8 cellular contexts compared by ENCODE assay signal in genomic region chr19:51107406-51108065, GRCh38. TPM values are rescaled to one million over a fixed set of nuclear protein-coding genes. Genes with fewer than 3 reads are reported as not detected.
DNase-seq lines count a peak whose midpoint lies in the region; ATAC-seq and TF ChIP-seq lines count a peak whose summit lies in the region.

No MANE protein-coding gene starts in this region.

- TF ChIP-seq POLR2A in thyroid gland (IDR thresholded peaks at IDR 0.05) = no peak

- H3K4me3 ChIP-seq in ascending aorta (peak overlapping the region; percentile 69 to 74), thyroid gland (replicated peaks in 1 of 3) (peak overlapping the region; percentile 58 to 66 (median 61))

- H3K27me3 ChIP-seq in ascending aorta (no peaks in the 10 kb centered on the region), thyroid gland (no peaks in the 10 kb centered on the region)

- intact Hi-C loops in ascending aorta (cut with DNase I) (loop anchor here (1.0 to 10.0 kb wide), 8 partner anchors 233 to 730 kb away; partner anchors contain the start of genes CLDND2, ETFB, JOSD2 and NR1H2), left colon (cut with DNase I, micrococcal nuclease) (no loop called here), thyroid gland (cut with DNase I) (loop anchor here (5.0 kb wide), 2 partner anchors 385 to 490 kb away; partner anchors contain the start of gene CLEC11A)

- peak; percentile 67 for DNase-seq in ELR (ENCODE audit: low read depth)
- no peak for DNase-seq in ascending aorta (ENCODE audit: low spot score in 2 of 2)
- DNase-seq in left colon = no peak
- DNase-seq in thyroid gland = no peak
- no peak for DNase-seq in retina
- no peak for DNase-seq in activated CD4-positive, CD25-positive, alpha-beta regulatory T cell treated with anti-CD3 and anti-CD28 coated beads, Interleukin-2, amount 50 U/mL, for 72 hours

- H3K36me3 Mint-ChIP-seq in IgD-negative memory B cell = peaks cover 1% of the 10 kb centered on the region

- ATAC-seq in left colon = peak; percentile 22
- no peak for ATAC-seq in HG03175 (IDR thresholded peaks at IDR 0.05; ENCODE audit: unreplicated experiment)

- H3K4me1 Mint-ChIP-seq in IgD-negative memory B cell = peaks cover 9 to 20% (median 18%) of the 10 kb centered on the region in 3 donors

- H3K27ac ChIP-seq in ascending aorta = peak overlapping the region in 1 of 2 donors; percentile 37
- no peak overlapping the region for H3K27ac ChIP-seq in thyroid gland

- no peak for TF ChIP-seq CTCF in ascending aorta (IDR thresholded peaks at IDR 0.05)
- TF ChIP-seq CTCF in thyroid gland (IDR thresholded peaks at IDR 0.05) = no peak

- peak overlapping the region; percentile 95 to 99 (median 96) for H3K27ac Mint-ChIP-seq in IgD-negative memory B cell

- H3K9me3 ChIP-seq in ascending aorta (no peaks in the 10 kb centered on the region), thyroid gland (no peaks in the 10 kb centered on the region)

- H3K9me3 Mint-ChIP-seq in IgD-negative memory B cell = no peaks in the 10 kb centered on the region

- H3K4me1 ChIP-seq in ascending aorta (peaks cover 6 to 9% of the 10 kb centered on the region in 2 donors), thyroid gland (peaks cover 10 to 17% of the 10 kb centered on the region in 2 donors)

- H3K4me3 Mint-ChIP-seq in IgD-negative memory B cell = peak overlapping the region; percentile 95 to 98 (median 96)

- no peaks in the 10 kb centered on the region for H3K27me3 Mint-ChIP-seq in IgD-negative memory B cell

- H3K36me3 ChIP-seq in ascending aorta (peaks cover 11 to 19% of the 10 kb centered on the region in 2 donors), thyroid gland (peaks cover 0 to 9% of the 10 kb centered on the region in 2 donors)

- WGBS in thyroid gland, 2 donors = 17 to 18% methylated on average over 18 of the region's 18 CpGs

RNA-seq across cellular contexts. Expression of gene CTU1, which starts 0.7 kb away (rescaled TPM):
- 2.8 TPM for polyA plus RNA-seq in IgD-negative memory B cell
- total RNA-seq in ascending aorta (8.9 TPM), left colon (1 to 10 TPM; 4.6 to 5.6 TPM), thyroid gland (10 to 100 TPM in 2 of 4 donors, 1 to 10 TPM in 2; 7.5 to 13.6 (median 9.3) TPM)

RNA-seq across cellular contexts. Expression of gene SIGLEC9, which starts 17.2 kb away (rescaled TPM):
- 0.21 TPM for polyA plus RNA-seq in IgD-negative memory B cell
- 0.85 TPM for total RNA-seq in ascending aorta
- 1 to 10 TPM in 1 of 2 donors, under 1 TPM in 1; 0.82 to 2.0 TPM for total RNA-seq in left colon
- 1 to 10 TPM; 1.2 to 3.1 (median 1.9) TPM for total RNA-seq in thyroid gland

RNA-seq across cellular contexts. Expression of gene KLK14, which starts 24.8 kb away (rescaled TPM):
- polyA plus RNA-seq in IgD-negative memory B cell = not detected
- total RNA-seq in ascending aorta (not detected), left colon (under 1 TPM in 1 of 2 donors, not detected in 1; 0.49 TPM), thyroid gland (not detected)

RNA-seq across cellular contexts. Expression of gene SIGLEC7, which starts 34.6 kb away (rescaled TPM):
- polyA plus RNA-seq in IgD-negative memory B cell = not detected
- total RNA-seq in ascending aorta (4.8 TPM), left colon (1 to 10 TPM; 1.1 to 1.3 TPM), thyroid gland (1 to 10 TPM in 1 of 4 donors, under 1 TPM in 1, not detected in 2; 0.54 to 1.0 TPM)

RNA-seq across cellular contexts. Expression of gene KLK13, which starts 42.6 kb away (rescaled TPM):
- not detected for polyA plus RNA-seq in IgD-negative memory B cell
- total RNA-seq in ascending aorta (not detected), left colon (under 1 TPM; 0.43 to 0.98 TPM), thyroid gland (under 1 TPM in 2 of 4 donors, not detected in 2; 0.22 to 0.73 TPM)

Comparison
In these comparisons a context has a peak if more than half of its experiments do, and no peak if none do; other contexts are left out.
1. intact Hi-C loops: an anchor here in ascending aorta (1.0 to 10.0 kb wide) and thyroid gland (5.0 kb wide); none called in left colon.